Comparison of ENCODE assay signal across 8 cellular contexts in genomic region chr17:8631554-8631877, GRCh38. TPM values are rescaled to one million over a fixed set of nuclear protein-coding genes. Genes with fewer than 3 reads are reported as not detected.
DNase-seq lines count a peak whose midpoint lies in the region; ATAC-seq and TF ChIP-seq lines count a peak whose summit lies in the region.

No MANE protein-coding gene starts in this region.

- CTCF ChIA-PET in AG04450 (lab: Charles Lee), result interaction anchor here (1.0 kb wide), 1 partner anchor 221 kb away, joined by 3 read pairs; no protein-coding TSS in a partner anchor

- peak overlapping the region; percentile 84 for H3K9ac ChIP-seq in HUES6 (ENCODE audit: low read length)
- H3K9ac ChIP-seq in mucosa of stomach (ENCODE audit: low read length), result peak overlapping the region; percentile 31

- no peaks in the 10 kb centered on the region for H3K36me3 ChIP-seq in HUES6 (ENCODE audit: control insufficient read depth, insufficient read depth, low read length)
- H3K36me3 ChIP-seq in mucosa of stomach (ENCODE audit: control insufficient read depth, insufficient read depth, low read length), result no peaks in the 10 kb centered on the region

- peaks cover 21% of the 10 kb centered on the region for H3K4me1 ChIP-seq in HUES6 (ENCODE audit: control insufficient read depth, insufficient read depth, low read length)
- H3K4me1 ChIP-seq in mucosa of stomach (ENCODE audit: control insufficient read depth, insufficient read depth, low read length), result no peaks in the 10 kb centered on the region

- POLR2A ChIA-PET in AG04450 (lab: Yijun Ruan, JAX), result interaction anchor here (0.7 to 2.4 kb wide), 3 partner anchors 29 to 66 kb away, joined by 3 to 28 read pairs (median 3); no protein-coding TSS in a partner anchor

- H3K27me3 ChIP-seq in AG04450 (ENCODE audit: control insufficient read depth, insufficient read depth, low read length) (no peaks in the 10 kb centered on the region), HUES6 (ENCODE audit: control insufficient read depth, insufficient read depth, low read length) (no peaks in the 10 kb centered on the region), mucosa of stomach (ENCODE audit: control insufficient read depth, insufficient read depth, low read length) (peaks cover 36% of the 10 kb centered on the region)

- H3K9me3 ChIP-seq in AG04450 (ENCODE audit: control insufficient read depth, insufficient read depth, low read length) (no peaks in the 10 kb centered on the region; the same call in 1 of the 2 replicates), HUES6 (ENCODE audit: control insufficient read depth, insufficient read depth, low read depth, low read length) (no peaks in the 10 kb centered on the region), mucosa of stomach (ENCODE audit: control insufficient read depth, low read length) (no peaks in the 10 kb centered on the region)

- no peak overlapping the region for H3K27ac ChIP-seq in AG04450 (ENCODE audit: low read depth, low read length)
- H3K27ac ChIP-seq in HUES6 (ENCODE audit: low read depth, low read length), result peak overlapping the region; percentile 73

- ATAC-seq in HG02884 (IDR thresholded peaks at IDR 0.05; ENCODE audit: unreplicated experiment) (no peak), GM18505 (IDR thresholded peaks at IDR 0.05; ENCODE audit: unreplicated experiment) (no peak)

- no peak for TF ChIP-seq POLR2A in GM18505 (IDR thresholded peaks at IDR 0.05; ENCODE audit: borderline replicate concordance, extremely low read depth, insufficient read depth, insufficient read length)

- DNase-seq in AG04450 (ENCODE audit: low read depth, low spot score), result no peak
- DNase-seq in cardiac fibroblast (ENCODE audit: low read depth in 2 of 2), result no peak
- no peak for DNase-seq in DMS114 treated with DMSO at 0.1 percent for 48 hours (lab: John Stamatoyannopoulos, UW; ENCODE audit: unreplicated experiment)
- DNase-seq in effector CD4-positive, alpha-beta T cell, result no peak

- TF ChIP-seq CTCF in AG04450 (IDR thresholded peaks at IDR 0.05; ENCODE audit: low read depth, low read length), result no peak
- no peak for TF ChIP-seq CTCF in cardiac fibroblast (IDR thresholded peaks at IDR 0.05; ENCODE audit: low read depth, low read length)

- H3K4me3 ChIP-seq in AG04450 (ENCODE audit: low read depth, low read length) (peak overlapping the region; percentile 72), HUES6 (ENCODE audit: low read depth, low read length) (peak overlapping the region; percentile 83), cardiac fibroblast (replicated peaks in 1 of 2; ENCODE audit: low read depth in 2 of 2, low read length in 2 of 2) (peak overlapping the region; percentile 78 to 86), mucosa of stomach (ENCODE audit: low read length) (no peak overlapping the region)

RNA-seq across cellular contexts. Expression of gene MYH10, which starts 1.0 kb away (rescaled TPM):
- 98.4 and 103 TPM in 2 replicates for polyA plus RNA-seq in AG04450 (2011; rRNA removed)
- 163 and 182 TPM in 2 replicates for polyA minus RNA-seq in AG04450 (2011; rRNA and poly(A)+ RNA removed)
